In the genomic region with DNA sequence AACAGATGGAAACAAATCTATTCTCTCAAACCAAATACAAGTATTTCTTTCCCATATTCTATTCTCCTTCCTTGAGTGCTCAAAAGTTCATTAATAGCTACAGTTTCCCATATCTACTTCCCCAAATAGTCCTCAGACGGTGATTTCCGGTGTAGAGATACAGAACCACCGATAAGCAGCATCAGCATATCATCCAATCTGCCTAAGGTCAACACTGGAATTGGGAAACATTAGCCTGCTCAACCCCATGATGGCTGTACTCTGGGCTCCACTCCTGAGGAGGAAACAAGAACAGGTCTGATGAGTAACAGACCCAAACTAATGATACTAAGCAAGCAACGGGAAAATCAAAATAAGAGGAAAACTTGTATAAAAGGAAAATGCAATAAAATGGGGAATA, we compare ENCODE assay signal across 2 cellular contexts.
TF ChIP-seq lines count a peak whose summit lies in the region.

No MANE protein-coding gene starts in this region.

TF ChIP-seq in HepG2, 621 proteins besides CTCF, POLR2A, EP300 and RAD21 (continued from another document and continues in another):
- TF ChIP-seq, protein P1, sequence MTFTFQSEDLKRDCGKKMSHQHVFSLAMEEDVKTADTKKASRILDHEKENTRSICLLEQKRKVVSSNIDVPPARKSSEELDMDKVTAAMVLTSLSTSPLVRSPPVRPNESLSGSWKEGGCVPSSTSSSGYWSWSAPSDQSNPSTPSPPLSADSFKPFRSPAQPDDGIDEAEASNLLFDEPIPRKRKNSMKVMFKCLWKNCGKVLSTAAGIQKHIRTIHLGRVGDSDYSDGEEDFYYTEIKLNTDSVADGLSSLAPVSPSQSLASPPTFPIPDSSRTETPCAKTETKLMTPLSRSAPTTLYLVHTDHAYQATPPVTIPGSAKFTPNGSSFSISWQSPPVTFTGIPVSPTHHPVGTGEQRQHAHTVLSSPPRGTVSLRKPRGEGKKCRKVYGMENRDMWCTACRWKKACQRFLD (CRISPR knock-in tag; IDR thresholded peaks at IDR 0.05; ENCODE audit: borderline replicate concordance) = no peak
- TF ChIP-seq MAFK (conservative IDR thresholded peaks at IDR 0.05 in 1 of 2, IDR thresholded peaks at IDR 0.05 in 1 of 2; ENCODE audit: low read length in 2 of 2) (peak in 1 of 2 experiments; percentile 29; a peak in 1 of 4 replicates), ASH2L (IDR thresholded peaks at IDR 0.05; ENCODE audit: insufficient read length, low read depth, low read length) (no peak), ATF7-NPFF (CRISPR knock-in tag; IDR thresholded peaks at IDR 0.05; ENCODE audit: low read depth) (no peak), POGZ (CRISPR knock-in tag; IDR thresholded peaks at IDR 0.05) (peak; percentile 28; the same call in 1 of the 2 replicates), ETV5 (CRISPR knock-in tag; IDR thresholded peaks at IDR 0.05; ENCODE audit: borderline replicate concordance) (peak; percentile 35; the same call in 1 of the 2 replicates), GATAD2A (CRISPR knock-in tag; IDR thresholded peaks at IDR 0.05) (peak; percentile 48), ZNF274 (CRISPR knock-in tag; IDR thresholded peaks at IDR 0.05) (no peak), FOXA1 (IDR thresholded peaks at IDR 0.05) (no peak), FOXA1 (CRISPR knock-in tag; IDR thresholded peaks at IDR 0.05) (peak; percentile 68), SATB2 (CRISPR knock-in tag; IDR thresholded peaks at IDR 0.05) (no peak), TARDBP (CRISPR knock-in tag; IDR thresholded peaks at IDR 0.05) (0 out of 2 replicates have a peak, but pooled peaks have one; percentile 33), HDAC6 (IDR thresholded peaks at IDR 0.05; ENCODE audit: low read depth, low read length) (no peak), ARNT2 (CRISPR knock-in tag; IDR thresholded peaks at IDR 0.05; ENCODE audit: low read depth) (no peak), HMG20A (CRISPR knock-in tag; IDR thresholded peaks at IDR 0.05; ENCODE audit: borderline replicate concordance) (no peak), ZMYM2 (CRISPR knock-in tag; IDR thresholded peaks at IDR 0.05) (no peak), WIZ (CRISPR knock-in tag; IDR thresholded peaks at IDR 0.05) (no peak), NR2F2 (IDR thresholded peaks at IDR 0.05; ENCODE audit: borderline replicate concordance, low read depth) (no peak), NFRKB (IDR thresholded peaks at IDR 0.05) (no peak), ZNF644 (CRISPR knock-in tag; IDR thresholded peaks at IDR 0.05; ENCODE audit: low read depth) (0 out of 2 replicates have a peak, but pooled peaks have one; percentile 19), KAT8 (CRISPR knock-in tag; IDR thresholded peaks at IDR 0.05) (no peak), BCL6 (CRISPR knock-in tag; IDR thresholded peaks at IDR 0.05) (no peak), MBD4 (IDR thresholded peaks at IDR 0.05; ENCODE audit: borderline replicate concordance, low read length) (no peak), CEBPG (CRISPR knock-in tag; IDR thresholded peaks at IDR 0.05) (peak; percentile 54; the same call in 1 of the 2 replicates)
- TF ChIP-seq, protein P2, sequence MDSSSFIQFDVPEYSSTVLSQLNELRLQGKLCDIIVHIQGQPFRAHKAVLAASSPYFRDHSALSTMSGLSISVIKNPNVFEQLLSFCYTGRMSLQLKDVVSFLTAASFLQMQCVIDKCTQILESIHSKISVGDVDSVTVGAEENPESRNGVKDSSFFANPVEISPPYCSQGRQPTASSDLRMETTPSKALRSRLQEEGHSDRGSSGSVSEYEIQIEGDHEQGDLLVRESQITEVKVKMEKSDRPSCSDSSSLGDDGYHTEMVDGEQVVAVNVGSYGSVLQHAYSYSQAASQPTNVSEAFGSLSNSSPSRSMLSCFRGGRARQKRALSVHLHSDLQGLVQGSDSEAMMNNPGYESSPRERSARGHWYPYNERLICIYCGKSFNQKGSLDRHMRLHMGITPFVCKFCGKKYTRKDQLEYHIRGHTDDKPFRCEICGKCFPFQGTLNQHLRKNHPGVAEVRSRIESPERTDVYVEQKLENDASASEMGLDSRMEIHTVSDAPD (CRISPR knock-in tag; IDR thresholded peaks at IDR 0.05) = 0 out of 2 replicates have a peak, but pooled peaks have one; percentile 48
- TF ChIP-seq, protein P3, sequence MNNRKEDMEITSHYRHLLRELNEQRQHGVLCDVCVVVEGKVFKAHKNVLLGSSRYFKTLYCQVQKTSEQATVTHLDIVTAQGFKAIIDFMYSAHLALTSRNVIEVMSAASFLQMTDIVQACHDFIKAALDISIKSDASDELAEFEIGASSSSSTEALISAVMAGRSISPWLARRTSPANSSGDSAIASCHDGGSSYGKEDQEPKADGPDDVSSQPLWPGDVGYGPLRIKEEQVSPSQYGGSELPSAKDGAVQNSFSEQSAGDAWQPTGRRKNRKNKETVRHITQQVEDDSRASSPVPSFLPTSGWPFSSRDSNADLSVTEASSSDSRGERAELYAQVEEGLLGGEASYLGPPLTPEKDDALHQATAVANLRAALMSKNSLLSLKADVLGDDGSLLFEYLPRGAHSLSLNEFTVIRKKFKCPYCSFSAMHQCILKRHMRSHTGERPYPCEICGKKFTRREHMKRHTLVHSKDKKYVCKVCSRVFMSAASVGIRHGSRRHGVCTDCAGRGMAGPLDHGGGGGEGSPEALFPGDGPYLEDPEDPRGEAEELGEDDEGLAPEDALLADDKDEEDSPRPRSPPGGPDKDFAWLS (CRISPR knock-in tag; IDR thresholded peaks at IDR 0.05; ENCODE audit: borderline replicate concordance) = no peak

TF ChIP-seq in SK-N-SH treated with all-trans-retinoic acid at 6 μM for 48 hours, 23 proteins besides CTCF, POLR2A, EP300 and RAD21 (continued from another document):
- TF ChIP-seq, protein P4, sequence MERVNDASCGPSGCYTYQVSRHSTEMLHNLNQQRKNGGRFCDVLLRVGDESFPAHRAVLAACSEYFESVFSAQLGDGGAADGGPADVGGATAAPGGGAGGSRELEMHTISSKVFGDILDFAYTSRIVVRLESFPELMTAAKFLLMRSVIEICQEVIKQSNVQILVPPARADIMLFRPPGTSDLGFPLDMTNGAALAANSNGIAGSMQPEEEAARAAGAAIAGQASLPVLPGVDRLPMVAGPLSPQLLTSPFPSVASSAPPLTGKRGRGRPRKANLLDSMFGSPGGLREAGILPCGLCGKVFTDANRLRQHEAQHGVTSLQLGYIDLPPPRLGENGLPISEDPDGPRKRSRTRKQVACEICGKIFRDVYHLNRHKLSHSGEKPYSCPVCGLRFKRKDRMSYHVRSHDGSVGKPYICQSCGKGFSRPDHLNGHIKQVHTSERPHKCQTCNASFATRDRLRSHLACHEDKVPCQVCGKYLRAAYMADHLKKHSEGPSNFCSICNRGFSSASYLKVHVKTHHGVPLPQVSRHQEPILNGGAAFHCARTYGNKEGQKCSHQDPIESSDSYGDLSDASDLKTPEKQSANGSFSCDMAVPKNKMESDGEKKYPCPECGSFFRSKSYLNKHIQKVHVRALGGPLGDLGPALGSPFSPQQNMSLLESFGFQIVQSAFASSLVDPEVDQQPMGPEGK (CRISPR knock-in tag; IDR thresholded peaks at IDR 0.05; ENCODE audit: borderline replicate concordance) = no peak
- TF ChIP-seq, protein P5, sequence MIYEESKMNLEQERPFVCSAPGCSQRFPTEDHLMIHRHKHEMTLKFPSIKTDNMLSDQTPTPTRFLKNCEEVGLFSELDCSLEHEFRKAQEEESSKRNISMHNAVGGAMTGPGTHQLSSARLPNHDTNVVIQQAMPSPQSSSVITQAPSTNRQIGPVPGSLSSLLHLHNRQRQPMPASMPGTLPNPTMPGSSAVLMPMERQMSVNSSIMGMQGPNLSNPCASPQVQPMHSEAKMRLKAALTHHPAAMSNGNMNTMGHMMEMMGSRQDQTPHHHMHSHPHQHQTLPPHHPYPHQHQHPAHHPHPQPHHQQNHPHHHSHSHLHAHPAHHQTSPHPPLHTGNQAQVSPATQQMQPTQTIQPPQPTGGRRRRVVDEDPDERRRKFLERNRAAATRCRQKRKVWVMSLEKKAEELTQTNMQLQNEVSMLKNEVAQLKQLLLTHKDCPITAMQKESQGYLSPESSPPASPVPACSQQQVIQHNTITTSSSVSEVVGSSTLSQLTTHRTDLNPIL (CRISPR knock-in tag; IDR thresholded peaks at IDR 0.05; ENCODE audit: low read depth) = no peak
- no peak for TF ChIP-seq GLIS3 (CRISPR knock-in tag; IDR thresholded peaks at IDR 0.05)
